In genomic region chr2:20534913-20535801, GRCh38 we compare ENCODE assay signal across 16 cellular contexts.
"Had no signal": no experiment of that assay in that cellular context is flagged by ENCODE, and none has a peak within 500 bp of the region (broad histone marks: within the 10 kb centered on the region; RNA-seq: fewer than 3 reads in every experiment).

No MANE protein-coding gene starts in this region.

- ATAC-seq: activated CD4-positive, alpha-beta T cell treated with anti-CD3 and anti-CD28 coated beads for 36 hours; activated CD8-positive, alpha-beta T cell treated with anti-CD3 and anti-CD28 coated beads, Interleukin-2, amount 10 ng/mL, durations not matched to agents 7 days and 5 days; T-cell had no signal

- FAIRE-seq: bronchial epithelial cell, islet of Langerhans had no signal

- H3K27me3 ChIP-seq: ascending aorta, esophagus squamous epithelium, stomach had no signal

- H3K4me3 ChIP-seq: ascending aorta, esophagus squamous epithelium, stomach had no signal

- H3K9me3 ChIP-seq: ascending aorta, esophagus squamous epithelium, stomach had no signal

- H3K36me3 ChIP-seq: ascending aorta, esophagus squamous epithelium, stomach had no signal

- DNase-seq: activated CD4-positive, alpha-beta T cell treated with anti-CD3 and anti-CD28 coated beads for 36 hours; activated CD8-positive, alpha-beta memory T cell treated with anti-CD3 and anti-CD28 coated beads, Interleukin-2, amount 50 U/mL, for 48 hours; activated CD8-positive, alpha-beta T cell treated with anti-CD3 and anti-CD28 coated beads, Interleukin-2, amount 10 ng/mL, durations not matched to agents 7 days and 5 days; activated naive CD8-positive, alpha-beta T cell treated with anti-CD3 and anti-CD28 coated beads, Interleukin-2, amount 10 ng/mL, durations not matched to agents 7 days and 5 days; esophagus squamous epithelium; foreskin fibroblast; naive B cell; stimulated activated CD4-positive, alpha-beta T cell treated with anti-CD3 and anti-CD28 coated beads, Interleukin-15, amount 100 ng/mL, for 24 hours; stimulated activated CD4-positive, alpha-beta T cell treated with anti-CD3 and anti-CD28 coated beads, Interleukin-4, amount 100 ng/mL, for 4 hours; stomach; T-cell; T1000 had no signal

- H3K27ac ChIP-seq: VCaP had no signal
